In the genomic region with DNA sequence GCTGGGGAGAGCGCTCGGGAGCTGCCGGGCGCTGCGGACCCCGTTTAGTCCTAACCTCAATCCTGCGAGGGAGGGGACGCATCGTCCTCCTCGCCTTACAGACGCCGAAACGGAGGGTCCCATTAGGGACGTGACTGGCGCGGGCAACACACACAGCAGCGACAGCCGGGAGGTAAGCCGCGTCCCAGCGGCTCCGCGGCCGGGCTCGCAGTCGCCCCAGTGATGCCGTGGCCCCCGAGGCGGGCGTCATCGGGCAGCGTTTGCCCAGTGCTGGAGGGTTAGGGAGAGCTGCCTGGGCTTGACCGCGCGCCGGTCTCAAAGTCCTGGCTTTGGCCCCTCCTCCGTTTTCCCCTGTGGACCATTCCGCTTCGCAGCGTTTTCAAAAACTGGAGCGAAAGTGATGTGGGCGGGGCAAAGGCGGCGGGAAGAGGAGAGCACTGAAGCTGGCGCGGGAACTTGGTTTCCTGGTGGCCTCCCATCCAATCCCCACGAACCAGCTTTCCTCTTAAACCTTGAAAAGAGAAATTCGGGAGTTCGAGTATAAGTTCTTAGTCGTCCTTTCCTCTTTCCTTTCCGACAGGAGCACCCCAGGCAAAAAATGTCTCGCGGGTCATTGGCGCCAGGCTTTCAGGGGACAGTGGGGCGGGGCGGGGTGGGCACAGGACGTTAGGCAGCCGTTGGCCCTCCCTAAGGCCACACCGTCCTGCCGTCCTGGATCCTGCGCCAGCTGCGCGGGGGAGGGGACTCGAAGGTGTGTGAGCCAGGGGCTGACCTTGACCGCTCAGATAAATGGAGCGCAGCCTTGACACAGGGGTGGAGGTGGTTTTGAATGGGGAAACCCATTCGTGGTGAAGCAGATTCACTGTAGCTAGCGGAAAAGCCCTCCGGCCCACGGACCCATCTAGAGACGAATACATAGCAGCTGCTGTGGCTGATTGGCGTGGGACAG, we compare ENCODE assay signal across 8 cellular contexts. TPM values are rescaled to one million over a fixed set of nuclear protein-coding genes. Genes with fewer than 3 reads are reported as not detected.
A peak's percentile ranks its signal among the peaks of the same experiment; 100 is the strongest.
DNase-seq lines count a peak whose midpoint lies in the region; ATAC-seq and TF ChIP-seq lines count a peak whose summit lies in the region.

No MANE protein-coding gene starts in this region.

- no peaks in the 10 kb centered on the region for H3K9me2 ChIP-seq in hepatocyte (replicated peaks; ENCODE audit: insufficient read depth)

- H3K79me2 ChIP-seq in hepatocyte, result peaks cover 37% of the 10 kb centered on the region

- no peaks in the 10 kb centered on the region for H3K36me3 ChIP-seq in hepatocyte (replicated peaks; ENCODE audit: insufficient read depth, low read depth)

- no peaks in the 10 kb centered on the region for H3K27me3 ChIP-seq in hepatocyte

- peak; percentile 52 for DNase-seq in NK-92 treated with Interleukin-12 subunit alpha and Interleukin-12 subunit beta, amount 100 ng/mL, for 24 hours (lab: John Stamatoyannopoulos, UW)
- DNase-seq in NK-92 (lab: John Stamatoyannopoulos, UW; ENCODE audit: unreplicated experiment) (no peak), NCI-H128 (lab: John Stamatoyannopoulos, UW; ENCODE audit: unreplicated experiment) (peak; percentile 81), SW 1271 (lab: John Stamatoyannopoulos, UW) (peak; percentile 74 to 83), astrocyte of the cerebellum (ENCODE audit: low read depth) (peak; percentile 66), hepatocyte (ENCODE audit: low spot score) (peak; percentile 94), pulmonary artery endothelial cell (ENCODE audit: low read depth, low spot score) (peak; percentile 60)

- peak overlapping the region; percentile 91 for H2AFZ ChIP-seq in hepatocyte

- H3K4me3 ChIP-seq in astrocyte of the cerebellum (ENCODE audit: low read depth, low read length), result peak overlapping the region; percentile 90
- H3K4me3 ChIP-seq in hepatocyte, result peak overlapping the region; percentile 69

- ATAC-seq in HG02840 (IDR thresholded peaks at IDR 0.05; ENCODE audit: low FRiP score, unreplicated experiment), result peak; percentile 53

- TF ChIP-seq CTCF in astrocyte of the cerebellum (IDR thresholded peaks at IDR 0.05; ENCODE audit: low read depth, low read length, missing control alignments) (no peak), hepatocyte (IDR thresholded peaks at IDR 0.05; ENCODE audit: poor library complexity) (no peak)

- no peaks in the 10 kb centered on the region for H4K20me1 ChIP-seq in hepatocyte (ENCODE audit: insufficient read depth, poor library complexity, severe bottlenecking)

- in situ Hi-C loops in astrocyte of the cerebellum (cut with HindIII; ENCODE audit: low sequenced_read_pairs), result no loop called here

- no peaks in the 10 kb centered on the region for H3K4me1 ChIP-seq in hepatocyte (ENCODE audit: insufficient read depth)

- WGBS in hepatocyte (ENCODE audit: low lambda C conversion rate, missing lambda C conversion rate), result 3% methylated on average over 62 of the region's 72 CpGs

- H3K9me3 ChIP-seq in hepatocyte (ENCODE audit: low read depth), result no peaks in the 10 kb centered on the region

- peak overlapping the region; percentile 87 for H3K4me2 ChIP-seq in hepatocyte

- H3K27ac ChIP-seq in hepatocyte, result peak overlapping the region; percentile 94

RNA-seq across cellular contexts. Expression of gene TYMS, which starts 0.8 kb away (rescaled TPM):
- total RNA-seq in hepatocyte (15.1 and 16.9 TPM in 2 replicates), pulmonary artery endothelial cell (48.0 and 58.9 TPM in 2 replicates)
- polyA plus RNA-seq in hepatocyte, result 39.8 and 49.1 TPM in 2 replicates

RNA-seq across cellular contexts. Expression of gene ENOSF1, which starts 54.2 kb away (rescaled TPM):
- total RNA-seq in hepatocyte (42.5 and 44.5 TPM in 2 replicates), pulmonary artery endothelial cell (23.2 and 28.9 TPM in 2 replicates)
- 41.0 and 41.6 TPM in 2 replicates for polyA plus RNA-seq in hepatocyte
